Comparison of ENCODE assay signal across 8 cellular contexts in the genomic region with DNA sequence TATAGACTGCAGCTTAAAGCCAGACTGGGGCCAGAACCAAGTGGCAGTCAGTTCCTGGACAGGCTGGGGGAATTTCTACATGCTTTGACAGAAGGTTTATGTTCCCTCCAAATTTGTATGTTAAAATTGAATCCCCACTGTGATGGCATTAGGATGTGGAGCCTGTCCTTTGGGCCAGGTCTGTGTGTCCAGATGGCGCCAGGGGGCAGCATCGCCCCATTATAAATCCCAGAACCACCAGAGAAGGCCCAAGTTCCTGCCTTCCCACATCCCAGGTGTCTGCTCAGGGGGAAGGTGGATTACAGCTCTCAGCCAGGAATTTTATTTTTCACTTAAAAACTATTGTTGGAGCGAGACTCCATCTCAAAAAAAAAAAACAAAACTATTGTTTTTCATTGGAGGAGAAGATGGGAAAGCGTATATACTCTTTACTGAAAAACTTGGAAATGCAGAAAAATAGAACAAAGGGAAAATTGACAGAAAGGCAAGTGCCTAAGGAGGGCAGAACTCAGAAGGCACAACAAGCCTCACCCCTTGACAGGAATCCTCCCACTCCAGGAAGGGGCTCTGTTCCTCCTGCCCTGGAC. TPM values are rescaled to one million over a fixed set of nuclear protein-coding genes. Genes with fewer than 3 reads are reported as not detected.
DNase-seq lines count a peak whose midpoint lies in the region; ATAC-seq and TF ChIP-seq lines count a peak whose summit lies in the region.

No MANE protein-coding gene starts in this region.

- peak; percentile 68 to 72 for DNase-seq in Caco-2
- DNase-seq in NCI-H226 = peak; percentile 56
- peak; percentile 80 for DNase-seq in WTC11 (ENCODE audit: low spot score)
- DNase-seq in effector memory CD8-positive, alpha-beta T cell = peak; percentile 40 to 45 (median 42)
- peak in 2 of 3 donors; percentile 66 to 71 for DNase-seq in mucosa of descending colon

- no peaks in the 10 kb centered on the region for H3K9me3 ChIP-seq in Caco-2
- no peaks in the 10 kb centered on the region for H3K9me3 ChIP-seq in mucosa of descending colon

- H3K27ac Mint-ChIP-seq in Caco-2 (ENCODE audit: unreplicated experiment) (no peak overlapping the region), WTC11 (no peak overlapping the region)
- peak overlapping the region; percentile 2 to 78 for H3K27ac Mint-ChIP-seq in effector memory CD8-positive, alpha-beta T cell

- H3K4me3 ChIP-seq in Caco-2 (ENCODE audit: low read depth, low read length) (no peak overlapping the region), mucosa of descending colon (no peak overlapping the region)

- H3K36me3 Mint-ChIP-seq in Caco-2 (ENCODE audit: insufficient read depth, unreplicated experiment) = no peaks in the 10 kb centered on the region
- no peaks in the 10 kb centered on the region for H3K36me3 Mint-ChIP-seq in WTC11
- H3K36me3 Mint-ChIP-seq in effector memory CD8-positive, alpha-beta T cell (ENCODE audit: insufficient read depth) = peaks cover 5% of the 10 kb centered on the region

- BruUV-seq in Caco-2 (replicated peaks; lab: Mats Ljungman, UMichigan) = no TSS peak

- H3K9me3 Mint-ChIP-seq in Caco-2 (ENCODE audit: unreplicated experiment) (no peaks in the 10 kb centered on the region), WTC11 (no peaks in the 10 kb centered on the region)
- no peaks in the 10 kb centered on the region for H3K9me3 Mint-ChIP-seq in effector memory CD8-positive, alpha-beta T cell

- intact Hi-C loops in Caco-2 (cut with micrococcal nuclease; ENCODE audit: unreplicated experiment) = loop anchor here (1.0 to 2.0 kb wide), 2 partner anchors 69 to 115 kb away; no protein-coding TSS in a partner anchor
- intact Hi-C loops in mucosa of descending colon (cut with DNase I, micrococcal nuclease) = no loop called here

- H3K27me3 ChIP-seq in Caco-2 (replicated peaks; ENCODE audit: control insufficient read depth, insufficient read depth, low read length) = no peaks in the 10 kb centered on the region

- H3K27me3 Mint-ChIP-seq in Caco-2 (ENCODE audit: insufficient read depth, unreplicated experiment) = no peaks in the 10 kb centered on the region
- H3K27me3 Mint-ChIP-seq in WTC11 (ENCODE audit: low read depth) = no peaks in the 10 kb centered on the region
- no peaks in the 10 kb centered on the region for H3K27me3 Mint-ChIP-seq in effector memory CD8-positive, alpha-beta T cell

- POLR2A ChIA-PET in Caco-2 (lab: Charles Lee) (no interaction called here), WTC11 (lab: Charles Lee) (interaction anchor here (0.7 kb wide), 1 partner anchor 143 kb away, joined by 3 read pairs; no protein-coding TSS in a partner anchor)

- H3K4me3 Mint-ChIP-seq in Caco-2 (ENCODE audit: unreplicated experiment) (no peak overlapping the region), WTC11 (no peak overlapping the region)
- H3K4me3 Mint-ChIP-seq in effector memory CD8-positive, alpha-beta T cell = no peak overlapping the region

- H3K36me3 ChIP-seq in Caco-2 (ENCODE audit: control insufficient read depth, insufficient read depth, low read length) (no peaks in the 10 kb centered on the region), mucosa of descending colon (ENCODE audit: low read depth) (no peaks in the 10 kb centered on the region)

- no peaks in the 10 kb centered on the region for H3K4me1 Mint-ChIP-seq in Caco-2 (ENCODE audit: low read depth, unreplicated experiment)
- H3K4me1 Mint-ChIP-seq in WTC11 = peaks cover 12% of the 10 kb centered on the region
- H3K4me1 Mint-ChIP-seq in effector memory CD8-positive, alpha-beta T cell (ENCODE audit: low read depth in 2 of 2) = peaks cover 18 to 35% of the 10 kb centered on the region in 2 donors

- CTCF ChIA-PET in Caco-2 (lab: Charles Lee) (no interaction called here), WTC11 (lab: Charles Lee) (interaction anchor here (0.6 to 1.7 kb wide), 19 partner anchors 9 to 431 kb away, joined by 3 to 12 read pairs (median 5); partner anchors contain the start of genes ACSL6, CSF2, IRF1 and P4HA2)

- H3K4me1 ChIP-seq in Caco-2 (no peaks in the 10 kb centered on the region), mucosa of descending colon (ENCODE audit: low read depth) (peaks cover 2% of the 10 kb centered on the region)

- ATAC-seq in GM21723 (IDR thresholded peaks at IDR 0.05; ENCODE audit: unreplicated experiment) (peak; percentile 47), WTC11 (peak; percentile 81), mucosa of descending colon (peak; percentile 58), HG02870 (IDR thresholded peaks at IDR 0.05; ENCODE audit: unreplicated experiment) (no peak), GM21528 (IDR thresholded peaks at IDR 0.05; ENCODE audit: low FRiP score, unreplicated experiment) (no peak)
- peak; percentile 60 for ATAC-seq in effector memory CD8-positive, alpha-beta T cell (replicated peaks)

- TF ChIP-seq CTCF in Caco-2 (IDR thresholded peaks at IDR 0.05; ENCODE audit: insufficient read depth in 1 of 2, low read depth in 1 of 2, low read length in 1 of 2, severe bottlenecking in 1 of 2, unreplicated experiment in 1 of 2) = peak in 1 of 2 experiments; percentile 83
- peak; percentile 35; the same call in 1 of the 2 replicates for TF ChIP-seq CTCF in WTC11 (IDR thresholded peaks at IDR 0.05)
- TF ChIP-seq CTCF in mucosa of descending colon (IDR thresholded peaks at IDR 0.05) = no peak

TF ChIP-seq in WTC11, 78 proteins besides CTCF, POLR2A, EP300 and RAD21 (continues in another document):
- TF ChIP-seq, protein P1, sequence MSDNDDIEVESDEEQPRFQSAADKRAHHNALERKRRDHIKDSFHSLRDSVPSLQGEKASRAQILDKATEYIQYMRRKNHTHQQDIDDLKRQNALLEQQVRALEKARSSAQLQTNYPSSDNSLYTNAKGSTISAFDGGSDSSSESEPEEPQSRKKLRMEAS (CRISPR knock-in tag; IDR thresholded peaks at IDR 0.05) = no peak
- TF ChIP-seq ZNF425 (CRISPR knock-in tag; conservative IDR thresholded peaks at IDR 0.05) (no peak), NR2C2 (CRISPR knock-in tag; IDR thresholded peaks at IDR 0.05) (no peak), ZNF138 (CRISPR knock-in tag; conservative IDR thresholded peaks at IDR 0.05) (no peak), KAT7 (CRISPR knock-in tag; IDR thresholded peaks at IDR 0.05; ENCODE audit: borderline replicate concordance) (no peak), SP1 (CRISPR knock-in tag; conservative IDR thresholded peaks at IDR 0.05) (no peak), PRRX2 (CRISPR knock-in tag; IDR thresholded peaks at IDR 0.05) (no peak), TP53 (CRISPR knock-in tag; IDR thresholded peaks at IDR 0.05) (no peak), ZNF512 (CRISPR knock-in tag; IDR thresholded peaks at IDR 0.05; ENCODE audit: borderline replicate concordance) (no peak), ELF4 (CRISPR knock-in tag; IDR thresholded peaks at IDR 0.05; ENCODE audit: low read depth) (no peak), ZNF671 (CRISPR knock-in tag; IDR thresholded peaks at IDR 0.05) (no peak), NR3C1 (CRISPR knock-in tag; conservative IDR thresholded peaks at IDR 0.05; ENCODE audit: low read depth) (no peak), SMAD3 (CRISPR knock-in tag; IDR thresholded peaks at IDR 0.05; ENCODE audit: borderline replicate concordance) (no peak)
- TF ChIP-seq, protein P2, sequence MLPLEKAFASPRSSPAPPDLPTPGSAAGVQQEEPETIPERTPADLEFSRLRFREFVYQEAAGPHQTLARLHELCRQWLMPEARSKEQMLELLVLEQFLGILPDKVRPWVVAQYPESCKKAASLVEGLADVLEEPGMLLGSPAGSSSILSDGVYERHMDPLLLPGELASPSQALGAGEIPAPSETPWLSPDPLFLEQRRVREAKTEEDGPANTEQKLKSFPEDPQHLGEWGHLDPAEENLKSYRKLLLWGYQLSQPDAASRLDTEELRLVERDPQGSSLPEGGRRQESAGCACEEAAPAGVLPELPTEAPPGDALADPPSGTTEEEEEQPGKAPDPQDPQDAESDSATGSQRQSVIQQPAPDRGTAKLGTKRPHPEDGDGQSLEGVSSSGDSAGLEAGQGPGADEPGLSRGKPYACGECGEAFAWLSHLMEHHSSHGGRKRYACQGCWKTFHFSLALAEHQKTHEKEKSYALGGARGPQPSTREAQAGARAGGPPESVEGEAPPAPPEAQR (CRISPR knock-in tag; IDR thresholded peaks at IDR 0.05) = no peak

RNA-seq across cellular contexts. Expression of gene IL3, which starts 5.0 kb away (rescaled TPM):
- total RNA-seq in Caco-2 (2022) (not detected in 2 replicates), WTC11 (2021) (not detected in 3 replicates), mucosa of descending colon (not detected)

RNA-seq across cellular contexts. Expression of gene CSF2, which starts 8.1 kb away (rescaled TPM):
- total RNA-seq in Caco-2 (2022) (not detected in 2 replicates), WTC11 (2021) (0.25 TPM in 1 of 3 replicates, not detected in the others), mucosa of descending colon (not detected)

RNA-seq across cellular contexts. Expression of gene ACSL6, which starts 54.0 kb away (rescaled TPM):
- total RNA-seq in Caco-2 (2022) (0.19 and 1.4 TPM in 2 replicates), WTC11 (2021) (2.6 to 4.8 TPM (median 3.7 TPM) in 3 replicates), mucosa of descending colon (1 to 10 TPM in 1 of 3 donors, under 1 TPM in 2; 0.38 to 3.8 (median 0.77) TPM)

Comparison
In these comparisons a context has a peak if more than half of its experiments do, and no peak if none do; other contexts are left out.
1. H3K27ac Mint-ChIP-seq: peak in effector memory CD8-positive, alpha-beta T cell (2 of 2); none in Caco-2 (single experiment) and WTC11 (single experiment).
2. ATAC-seq: peak in GM21723 (single experiment), WTC11 (single experiment), effector memory CD8-positive, alpha-beta T cell (single experiment) and mucosa of descending colon (single experiment); none in HG02870 (single experiment) and GM21528 (single experiment).
3. Peak in every context shown above with its lines, with median percentiles within 50 percentile points of each other: DNase-seq.